ENCODE assay signal across 1 cellular context in the genomic region with DNA sequence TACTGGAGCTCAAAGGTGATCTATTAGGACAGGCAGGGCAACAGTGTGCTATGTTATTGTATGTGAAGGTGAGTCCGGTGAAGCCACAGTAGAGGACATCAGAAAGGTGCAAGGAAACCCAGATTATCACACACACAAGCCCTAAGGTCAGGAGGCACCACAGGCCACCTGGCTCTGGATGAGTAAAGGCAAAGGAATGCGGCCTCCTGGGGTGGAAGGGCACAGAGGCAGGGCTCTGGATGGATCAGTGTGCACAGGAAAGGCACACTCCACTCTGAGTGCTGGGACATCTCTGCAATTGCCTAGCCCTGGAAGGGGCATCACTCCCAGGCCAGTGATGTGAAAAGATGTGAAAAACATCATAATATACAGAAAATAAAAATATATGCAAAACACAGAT.
TF ChIP-seq lines count a peak whose summit lies in the region.

No MANE protein-coding gene starts in this region.

TF ChIP-seq in IMR-90, 13 proteins besides CTCF, POLR2A, EP300 and RAD21 (continued from another document):
- TF ChIP-seq, protein P1, sequence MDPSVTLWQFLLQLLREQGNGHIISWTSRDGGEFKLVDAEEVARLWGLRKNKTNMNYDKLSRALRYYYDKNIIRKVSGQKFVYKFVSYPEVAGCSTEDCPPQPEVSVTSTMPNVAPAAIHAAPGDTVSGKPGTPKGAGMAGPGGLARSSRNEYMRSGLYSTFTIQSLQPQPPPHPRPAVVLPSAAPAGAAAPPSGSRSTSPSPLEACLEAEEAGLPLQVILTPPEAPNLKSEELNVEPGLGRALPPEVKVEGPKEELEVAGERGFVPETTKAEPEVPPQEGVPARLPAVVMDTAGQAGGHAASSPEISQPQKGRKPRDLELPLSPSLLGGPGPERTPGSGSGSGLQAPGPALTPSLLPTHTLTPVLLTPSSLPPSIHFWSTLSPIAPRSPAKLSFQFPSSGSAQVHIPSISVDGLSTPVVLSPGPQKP (IDR thresholded peaks at IDR 0.05; ENCODE audit: borderline replicate concordance, low read depth, low read length): no peak
- TF ChIP-seq FOS (IDR thresholded peaks at IDR 0.05; ENCODE audit: low read depth, low read length) (no peak), MXI1 (IDR thresholded peaks at IDR 0.05; ENCODE audit: borderline replicate concordance, low read depth, low read length) (no peak), RFX5 (IDR thresholded peaks at IDR 0.05; ENCODE audit: low read depth, low read length) (no peak), RCOR1 (IDR thresholded peaks at IDR 0.05; ENCODE audit: insufficient replicate concordance, low read length) (no peak), SMC3 (IDR thresholded peaks at IDR 0.05; ENCODE audit: low read depth, low read length) (no peak), CHD1 (IDR thresholded peaks at IDR 0.05; ENCODE audit: low read depth, low read length) (no peak)
